8 cellular contexts compared by ENCODE assay signal in the genomic region with DNA sequence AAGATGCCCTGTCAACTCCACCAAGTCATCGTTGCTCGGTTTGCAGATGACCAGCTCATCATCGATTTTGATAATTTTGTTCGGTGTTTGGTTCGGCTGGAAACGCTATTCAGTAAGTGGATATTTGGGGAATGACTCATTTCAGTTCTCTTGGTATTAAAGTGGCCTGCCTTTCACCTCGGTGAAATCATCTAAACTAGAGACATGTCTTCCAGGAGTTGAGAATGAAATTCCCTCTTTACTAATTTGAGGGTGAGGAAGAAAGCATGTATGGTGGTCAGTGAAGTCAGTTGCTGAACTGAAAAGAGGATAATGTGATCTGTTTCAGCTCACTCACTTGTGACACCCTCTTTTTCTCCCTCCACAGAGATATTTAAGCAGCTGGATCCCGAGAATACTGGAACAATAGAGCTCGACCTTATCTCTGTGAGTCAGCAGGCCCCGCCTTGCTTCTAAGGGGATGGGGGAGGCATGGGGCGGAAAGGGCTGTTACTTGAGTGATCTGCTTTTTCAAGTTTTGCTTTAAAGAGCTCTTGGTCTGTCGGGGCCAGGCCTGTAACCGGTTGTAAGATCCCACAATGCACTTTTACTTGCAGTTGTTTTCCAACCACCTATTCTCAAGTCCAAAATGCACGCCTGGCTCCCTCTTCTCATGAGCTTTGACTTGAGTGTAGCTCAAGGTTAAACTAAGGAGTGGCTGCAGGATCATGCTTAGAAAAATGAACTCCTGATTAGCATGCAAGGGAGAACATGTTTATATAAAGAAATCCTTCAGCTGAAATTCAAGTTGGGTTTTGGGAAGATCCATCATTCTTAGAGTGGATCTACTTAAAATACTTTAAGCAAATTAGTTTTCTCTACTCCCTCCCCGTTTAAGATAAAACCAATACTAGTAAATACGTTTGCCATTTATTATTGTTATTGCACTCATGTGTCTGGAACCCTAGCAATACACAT. TPM values are rescaled to one million over a fixed set of nuclear protein-coding genes. Genes with fewer than 3 reads are reported as not detected.
DNase-seq lines count a peak whose midpoint lies in the region; ATAC-seq lines count a peak whose summit lies in the region.

No MANE protein-coding gene starts in this region.

- DNase-seq in NCI-H226 (peak; percentile 78), caudate nucleus (lab: John Stamatoyannopoulos, UW) (peak in 21 of 61 donors; percentile 9 to 56 (median 22)), left lobe of liver (ENCODE audit: low spot score) (no peak), NCI-H2081 treated with DMSO at 0.1 percent for 48 hours (lab: John Stamatoyannopoulos, UW) (no peak), NCI-H2029 treated with DMSO at 0.1 percent for 48 hours (lab: John Stamatoyannopoulos, UW) (no peak)

- no peaks in the 10 kb centered on the region for H3K9me3 ChIP-seq in thymus (ENCODE audit: control insufficient read depth)

- WGBS in thymus: 84% methylated on average over 16 of the region's 16 CpGs

- H3K27ac ChIP-seq in caudate nucleus (ENCODE audit: low read depth, low read length) (peak overlapping the region; percentile 85), thymus (ENCODE audit: low read depth) (peak overlapping the region; percentile 33)

- peak; percentile 60 for ATAC-seq in GM18502 (IDR thresholded peaks at IDR 0.05; ENCODE audit: poor library complexity, unreplicated experiment)
- ATAC-seq in left lobe of liver: peak; percentile 60
- no peak for ATAC-seq in GM21576 (IDR thresholded peaks at IDR 0.05; ENCODE audit: unreplicated experiment)

- no peaks in the 10 kb centered on the region for H3K27me3 ChIP-seq in thymus (ENCODE audit: control insufficient read depth, insufficient read depth)

- no peaks in the 10 kb centered on the region for H3K4me1 ChIP-seq in thymus (ENCODE audit: control insufficient read depth, insufficient read depth, low read length)

- H3K36me3 ChIP-seq in thymus (ENCODE audit: control insufficient read depth, insufficient read depth): peaks cover 13% of the 10 kb centered on the region

- no peak overlapping the region for H3K4me3 ChIP-seq in thymus (ENCODE audit: low read length)

RNA-seq across cellular contexts. Expression of a gene that starts 59.8 kb away (rescaled TPM):
- 25.1 TPM for total RNA-seq in left lobe of liver
- polyA plus RNA-seq in thymus: 60.5 TPM
